23 cellular contexts compared by ENCODE assay signal in genomic region chr5:124194282-124194681, GRCh38.
"Had no signal": no experiment of that assay in that cellular context is flagged by ENCODE, and none has a peak within 500 bp of the region (broad histone marks: within the 10 kb centered on the region; RNA-seq: fewer than 3 reads in every experiment).

No MANE protein-coding gene starts in this region.

- H3K27me3 Mint-ChIP-seq: naive B cell, progenitor cell of endocrine pancreas had no signal

- DNase-seq: activated B cell treated with CpG ODN at 0.5 μM for 24 hours; activated CD4-positive, alpha-beta T cell treated with anti-CD3 and anti-CD28 coated beads for 4 hours; activated CD4-positive, alpha-beta T cell treated with anti-CD3 and anti-CD28 coated beads, Interleukin-2, amount 50 U/mL, for 48 hours; activated effector memory CD4-positive, alpha-beta T cell treated with Interleukin-2 at 50 U/mL for 16 hours; activated naive CD4-positive, alpha-beta T cell treated with anti-CD3 and anti-CD28 coated beads for 36 hours; activated naive CD8-positive, alpha-beta T cell treated with anti-CD3 and anti-CD28 coated beads, Interleukin-2, amount 10 ng/mL, durations not matched to agents 7 days and 5 days; activated T-cell treated with anti-CD3 and anti-CD28 coated beads, Interleukin-2, amount 50 U/mL, for 72 hours; amniotic stem cell; effector CD4-positive, alpha-beta T cell; foreskin keratinocyte; mesendoderm; mucosa of descending colon; naive B cell; occipital lobe; retina; sigmoid colon; stimulated activated CD4-positive, alpha-beta T cell treated with anti-CD3 and anti-CD28 coated beads, Interleukin-4, amount 100 ng/mL, for 1 hour; stimulated activated naive CD4-positive, alpha-beta T cell treated with Interleukin-2 at 50 U/mL for 16 hours; T1000; upper lobe of right lung had no signal

- H3K9me3 ChIP-seq: mucosa of descending colon, sigmoid colon, upper lobe of right lung had no signal

- H3K4me3 ChIP-seq: cardiac muscle cell, mucosa of descending colon, sigmoid colon, upper lobe of right lung had no signal

- H3K27ac Mint-ChIP-seq: activated B cell treated with CpG ODN at 0.5 μM for 24 hours; activated naive CD4-positive, alpha-beta T cell treated with anti-CD3 and anti-CD28 coated beads for 36 hours; activated naive CD8-positive, alpha-beta T cell treated with anti-CD3 and anti-CD28 coated beads, Interleukin-2, amount 10 ng/mL, durations not matched to agents 7 days and 5 days; activated T-cell treated with anti-CD3 and anti-CD28 coated beads, Interleukin-2, amount 50 U/mL, for 72 hours; progenitor cell of endocrine pancreas; T-helper 1 cell treated with Interleukin-12 subunit alpha and Interleukin-12 subunit beta and Interleukin-4 antibody, amounts not matched to agents 30 μg/mL and 1 μg/mL, for 36 hours had no signal

- H3K4me3 Mint-ChIP-seq: activated B cell treated with CpG ODN at 0.5 μM for 24 hours; activated naive CD4-positive, alpha-beta T cell treated with anti-CD3 and anti-CD28 coated beads for 36 hours; activated naive CD8-positive, alpha-beta T cell treated with anti-CD3 and anti-CD28 coated beads, Interleukin-2, amount 10 ng/mL, durations not matched to agents 7 days and 5 days; activated T-cell treated with anti-CD3 and anti-CD28 coated beads, Interleukin-2, amount 50 U/mL, for 72 hours; naive B cell; T-helper 1 cell treated with Interleukin-12 subunit alpha and Interleukin-12 subunit beta and Interleukin-4 antibody, amounts not matched to agents 30 μg/mL and 1 μg/mL, for 36 hours had no signal

- H3K27me3 ChIP-seq: cardiac muscle cell, foreskin keratinocyte, sigmoid colon, upper lobe of right lung had no signal

- H3K9me3 Mint-ChIP-seq: activated B cell treated with CpG ODN at 0.5 μM for 24 hours; naive B cell; T-helper 1 cell treated with Interleukin-12 subunit alpha and Interleukin-12 subunit beta and Interleukin-4 antibody, amounts not matched to agents 30 μg/mL and 1 μg/mL, for 36 hours had no signal

- H3K36me3 Mint-ChIP-seq: activated naive CD8-positive, alpha-beta T cell treated with anti-CD3 and anti-CD28 coated beads, Interleukin-2, amount 10 ng/mL, durations not matched to agents 7 days and 5 days; naive B cell had no signal

- H3K36me3 ChIP-seq: cardiac muscle cell, sigmoid colon, upper lobe of right lung had no signal

- H3K27ac ChIP-seq: cardiac muscle cell, foreskin keratinocyte, sigmoid colon, upper lobe of right lung had no signal

- H3K4me1 Mint-ChIP-seq: activated B cell treated with CpG ODN at 0.5 μM for 24 hours; activated naive CD8-positive, alpha-beta T cell treated with anti-CD3 and anti-CD28 coated beads, Interleukin-2, amount 10 ng/mL, durations not matched to agents 7 days and 5 days; naive B cell had no signal
